32 cellular contexts compared by ENCODE assay signal in the genomic region with DNA sequence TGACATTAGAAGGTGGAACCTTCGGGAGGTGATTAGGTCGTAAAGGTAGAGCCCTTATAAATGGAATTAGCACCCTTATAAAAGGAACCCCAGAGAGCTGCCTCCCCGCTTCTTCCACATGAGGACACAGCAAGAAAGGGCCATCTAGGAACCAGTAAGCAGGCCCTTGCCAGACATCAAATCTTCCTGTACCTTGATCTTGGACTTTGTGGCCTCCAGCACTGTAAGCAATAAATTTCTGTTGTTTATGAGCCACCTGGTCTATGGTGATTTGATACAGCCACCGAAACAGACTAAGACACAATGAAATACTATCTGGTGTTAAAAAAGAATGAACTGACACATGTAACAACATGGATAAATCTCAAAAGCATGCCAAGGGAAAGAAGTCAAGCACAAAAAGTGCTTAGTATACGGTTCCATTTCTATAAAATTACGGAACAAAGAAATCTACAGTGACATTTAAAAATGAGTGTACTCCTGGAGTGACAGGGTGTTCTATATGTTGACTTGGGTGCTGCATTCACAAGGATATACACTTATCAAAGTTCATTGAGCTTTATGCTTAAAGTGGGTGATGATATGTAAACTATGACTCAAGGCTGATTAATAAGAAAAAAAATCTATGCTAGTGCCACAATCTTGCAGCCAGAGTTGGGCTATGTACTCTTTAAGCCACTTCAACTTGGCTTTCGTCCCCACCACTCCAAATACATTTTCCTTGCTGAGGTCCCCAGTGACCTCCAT. TPM values are rescaled to one million over a fixed set of nuclear protein-coding genes. Genes with fewer than 3 reads are reported as not detected.
DNase-seq lines count a peak whose midpoint lies in the region; ATAC-seq, FAIRE-seq and TF ChIP-seq lines count a peak whose summit lies in the region.
"Had no signal": no experiment of that assay in that cellular context is flagged by ENCODE, and none has a peak within 500 bp of the region (broad histone marks: within the 10 kb centered on the region; RNA-seq: fewer than 3 reads in every experiment).

No MANE protein-coding gene starts in this region.

- H3K27me3 ChIP-seq in GM23248 (replicated peaks; ENCODE audit: insufficient read depth) (no peaks in the 10 kb centered on the region), mucosa of stomach (ENCODE audit: control insufficient read depth, insufficient read depth, low read length) (no peaks in the 10 kb centered on the region), uterus (no peaks in the 10 kb centered on the region)
- H3K27me3 ChIP-seq: left lung, tibial artery had no signal

- DNase-seq in GM23248 (peak; percentile 13), NCI-H2171 (lab: John Stamatoyannopoulos, UW) (peak; percentile 6), SHP77 treated with DMSO at 0.1 percent for 48 hours (lab: John Stamatoyannopoulos, UW) (no peak), frontal cortex (ENCODE audit: low spot score in 2 of 2) (no peak), uterus (no peak)
- DNase-seq: activated CD8-positive, alpha-beta T cell treated with anti-CD3 and anti-CD28 coated beads, Interleukin-2, amount 10 ng/mL, durations not matched to agents 7 days and 5 days; activated gamma-delta T cell; AML-193; caudate nucleus; CD4-positive, alpha-beta T cell; EL; foreskin melanocyte; H7; left lung; natural killer cell; NCI-H1105; NCI-H1930; NCI-H226; occipital lobe; RPMI8226; SK-N-SH; stimulated activated CD4-positive, alpha-beta T cell treated with anti-CD3 and anti-CD28 coated beads, Interleukin-1b, Interleukin-23, amount 100 ng/mL, for 48 hours; T-helper 17 cell; tibial artery had no signal

- H2AFZ ChIP-seq in GM23248, result no peak overlapping the region

- H3K9me2 ChIP-seq in GM23248 (ENCODE audit: insufficient read depth), result no peaks in the 10 kb centered on the region
- H3K9me2 ChIP-seq: SK-N-SH had no signal

- no peaks in the 10 kb centered on the region for H3K27me3 Mint-ChIP-seq in activated T-helper 17 cell treated with anti-CD3 and anti-CD28 coated beads, Interleukin-2, amount 50 U/mL, for 72 hours
- H3K27me3 Mint-ChIP-seq: CD4-positive, alpha-beta T cell; T-helper 17 cell had no signal

- intact Hi-C loops in uterus (cut with DNase I; ENCODE audit: low total_unique reads), result no loop called here

- H3K4me2 ChIP-seq in GM23248 (ENCODE audit: unreplicated experiment), result no peak overlapping the region
- H3K4me2 ChIP-seq: SK-N-SH, smooth muscle cell had no signal

- H3K4me3 ChIP-seq in GM23248 (no peak overlapping the region), mucosa of stomach (ENCODE audit: low read length) (no peak overlapping the region), uterus (no peak overlapping the region)
- H3K4me3 ChIP-seq: left lung, smooth muscle cell, tibial artery had no signal

- no peaks in the 10 kb centered on the region for H3K9me3 ChIP-seq in GM23248 (ENCODE audit: low read depth)
- H3K9me3 ChIP-seq in mucosa of stomach (ENCODE audit: control insufficient read depth, low read length), result no peaks in the 10 kb centered on the region
- no peaks in the 10 kb centered on the region for H3K9me3 ChIP-seq in uterus
- H3K9me3 ChIP-seq: left lung, SK-N-SH, tibial artery had no signal

- no peaks in the 10 kb centered on the region for H3K79me2 ChIP-seq in GM23248 (ENCODE audit: insufficient read depth)

- H3K4me3 Mint-ChIP-seq in activated T-helper 17 cell treated with anti-CD3 and anti-CD28 coated beads, Interleukin-2, amount 50 U/mL, for 72 hours, result no peak overlapping the region
- H3K4me3 Mint-ChIP-seq: activated CD8-positive, alpha-beta T cell treated with anti-CD3 and anti-CD28 coated beads, Interleukin-2, amount 10 ng/mL, durations not matched to agents 7 days and 5 days; CD4-positive, alpha-beta T cell; natural killer cell; T-helper 17 cell had no signal

- H3K4me1 ChIP-seq in GM23248 (ENCODE audit: insufficient read depth) (peaks cover 8% of the 10 kb centered on the region), mucosa of stomach (ENCODE audit: control insufficient read depth, insufficient read depth, low read length) (peaks cover 24% of the 10 kb centered on the region), uterus (peaks cover 0 to 3% of the 10 kb centered on the region in 2 donors)

- no peak overlapping the region for H3K27ac Mint-ChIP-seq in activated T-helper 17 cell treated with anti-CD3 and anti-CD28 coated beads, Interleukin-2, amount 50 U/mL, for 72 hours
- H3K27ac Mint-ChIP-seq: activated CD8-positive, alpha-beta T cell treated with anti-CD3 and anti-CD28 coated beads, Interleukin-2, amount 10 ng/mL, durations not matched to agents 7 days and 5 days; CD4-positive, alpha-beta T cell; natural killer cell; T-helper 17 cell had no signal

- peak; percentile 65 for ATAC-seq in esophagus mucosa
- no peak for ATAC-seq in activated T-helper 17 cell treated with anti-CD3 and anti-CD28 coated beads, Interleukin-2, amount 50 U/mL, for 72 hours (replicated peaks)
- ATAC-seq: activated CD4-positive, CD25-positive, alpha-beta regulatory T cell treated with anti-CD3 and anti-CD28 coated beads, Interleukin-2, amount 50 U/mL, for 24 hours; activated CD8-positive, alpha-beta T cell treated with anti-CD3 and anti-CD28 coated beads, Interleukin-2, amount 10 ng/mL, durations not matched to agents 7 days and 5 days; left lung; natural killer cell; T-helper 17 cell had no signal

- no peaks in the 10 kb centered on the region for H4K20me1 ChIP-seq in GM23248 (ENCODE audit: insufficient read depth)

- H3K9ac ChIP-seq in GM23248, result no peak overlapping the region
- H3K9ac ChIP-seq in mucosa of stomach (ENCODE audit: low read length), result peak overlapping the region; percentile 22
- H3K9ac ChIP-seq: SK-N-SH had no signal

- FAIRE-seq in frontal cortex (lab: Jason Lieb, UNC), result no peak
- FAIRE-seq: A204.1, astrocyte, GM12891 had no signal

- no peaks in the 10 kb centered on the region for H3K4me1 Mint-ChIP-seq in activated T-helper 17 cell treated with anti-CD3 and anti-CD28 coated beads, Interleukin-2, amount 50 U/mL, for 72 hours

- H3K9me3 Mint-ChIP-seq in activated T-helper 17 cell treated with anti-CD3 and anti-CD28 coated beads, Interleukin-2, amount 50 U/mL, for 72 hours, result no peaks in the 10 kb centered on the region
- H3K9me3 Mint-ChIP-seq: CD4-positive, alpha-beta T cell; natural killer cell had no signal

- H3K27ac ChIP-seq in GM23248 (no peak overlapping the region), uterus (no peak overlapping the region)
- H3K27ac ChIP-seq: left lung, tibial artery had no signal

- H3K36me3 ChIP-seq in GM23248 (ENCODE audit: low read depth) (no peaks in the 10 kb centered on the region), mucosa of stomach (ENCODE audit: control insufficient read depth, insufficient read depth, low read length) (no peaks in the 10 kb centered on the region), uterus (no peaks in the 10 kb centered on the region)
- H3K36me3 ChIP-seq: left lung had no signal

- H3K36me3 Mint-ChIP-seq in activated T-helper 17 cell treated with anti-CD3 and anti-CD28 coated beads, Interleukin-2, amount 50 U/mL, for 72 hours (ENCODE audit: low read depth), result no peaks in the 10 kb centered on the region
- H3K36me3 Mint-ChIP-seq: natural killer cell had no signal

- in situ Hi-C loops in GM23248 (cut with MboI), result no loop called here

- TF ChIP-seq POLR2A in uterus (IDR thresholded peaks at IDR 0.05), result no peak

- 91 to 92% methylated on average over 7 of the region's 7 CpGs for WGBS in GM23248 (ENCODE audit: low coverage in 1 of 2, low lambda C conversion rate in 2 of 2, missing lambda C conversion rate in 2 of 2), 2 experiments

- TF ChIP-seq CTCF in uterus (IDR thresholded peaks at IDR 0.05), result no peak

- peaks cover 2% of the 10 kb centered on the region for H3F3A ChIP-seq in GM23248 (ENCODE audit: insufficient read depth)

RNA-seq across cellular contexts. Expression of gene SERPINB1, which starts 18.4 kb away (rescaled TPM):
- total RNA-seq in GM23248 (2014; rRNA removed; shearing (Covaris generic)), result 13.8 and 28.3 TPM in 2 replicates
- 32.5 and 32.8 TPM in 2 replicates for polyA plus RNA-seq in GM23248 (2016; fragmentation: Nextera tagmentation; extraction: Ambion mirVana)
- total RNA-seq in esophagus mucosa (576 TPM), frontal cortex (3.3 TPM), uterus (10 to 100 TPM in 2 of 4 donors, 1 to 10 TPM in 2; 7.7 to 28.2 (median 17.2) TPM)
- total RNA-seq in activated T-helper 17 cell treated with anti-CD3 and anti-CD28 coated beads, Interleukin-2, amount 50 U/mL, for 72 hours, result 10 to 100 TPM; 33.4 to 67.8 TPM

RNA-seq across cellular contexts. Expression of gene WRNIP1, which starts 58.1 kb away (rescaled TPM):
- 63.1 and 64.9 TPM in 2 replicates for total RNA-seq in GM23248 (2014; rRNA removed; shearing (Covaris generic))
- 16.8 and 17.0 TPM in 2 replicates for polyA plus RNA-seq in GM23248 (2016; fragmentation: Nextera tagmentation; extraction: Ambion mirVana)
- total RNA-seq in esophagus mucosa (41.2 TPM), frontal cortex (50.1 TPM), uterus (10 to 100 TPM; 34.1 to 50.5 (median 41.7) TPM)
- total RNA-seq in activated T-helper 17 cell treated with anti-CD3 and anti-CD28 coated beads, Interleukin-2, amount 50 U/mL, for 72 hours, result 10 to 100 TPM; 30.4 to 48.5 TPM

Comparison
In these comparisons a context has a peak if more than half of its experiments do, and no peak if none do; other contexts are left out.
1. DNase-seq: peak in GM23248 (single experiment) and NCI-H2171 (single experiment); none in SHP77 treated with DMSO at 0.1 percent for 48 hours (single experiment), frontal cortex (0 of 2) and uterus (0 of 2).